ENCODE assay signal across 8 cellular contexts in genomic region chr4:126455865-126456264, GRCh38.
"Had no signal": no experiment of that assay in that cellular context is flagged by ENCODE, and none has a peak within 500 bp of the region (broad histone marks: within the 10 kb centered on the region; RNA-seq: fewer than 3 reads in every experiment).

No MANE protein-coding gene starts in this region.

- FAIRE-seq: G401.6, GM12878, GM12891, GM12892, GM18507, GM19239 had no signal

- ATAC-seq: GM12878 had no signal

- H3K4me3 ChIP-seq: GM12878 had no signal

- DNase-seq: GDM1, GF-D8 had no signal
